Comparison of ENCODE assay signal across 8 cellular contexts in genomic region chr10:100670828-100671479, GRCh38.
DNase-seq lines count a peak whose midpoint lies in the region; ATAC-seq and TF ChIP-seq lines count a peak whose summit lies in the region.

No MANE protein-coding gene starts in this region.

- H3K27ac Mint-ChIP-seq in activated T-helper 2 cell treated with anti-CD3 and anti-CD28 coated beads, Interferon-gamma antibody, Interleukin-2, Interleukin-4, amounts not matched to agents 10 μg/mL and 5 μg/mL and 100 μg/mL, durations not matched to agents 14 hours and 24 hours and 36 hours = no peak overlapping the region

- TF ChIP-seq CTCF in GM10266 (IDR thresholded peaks at IDR 0.05; ENCODE audit: control insufficient read depth, insufficient read depth, low read depth, missing control alignments) = peak; percentile 83

- intact Hi-C loops in activated T-helper 2 cell treated with anti-CD3 and anti-CD28 coated beads, Interferon-gamma antibody, Interleukin-2, Interleukin-4, amounts not matched to agents 10 μg/mL and 5 μg/mL and 100 μg/mL, durations not matched to agents 14 hours and 24 hours and 36 hours (cut with micrococcal nuclease) = loop anchor here (5.0 kb wide), 2 partner anchors 71 to 201 kb away; no protein-coding TSS in a partner anchor
- intact Hi-C loops in left cardiac atrium (cut with DNase I) = no loop called here

- H3K4me1 Mint-ChIP-seq in activated T-helper 2 cell treated with anti-CD3 and anti-CD28 coated beads, Interferon-gamma antibody, Interleukin-2, Interleukin-4, amounts not matched to agents 10 μg/mL and 5 μg/mL and 100 μg/mL, durations not matched to agents 14 hours and 24 hours and 36 hours (ENCODE audit: low read depth) = peaks cover 3% of the 10 kb centered on the region

- no peaks in the 10 kb centered on the region for H3K9me3 Mint-ChIP-seq in activated T-helper 2 cell treated with anti-CD3 and anti-CD28 coated beads, Interferon-gamma antibody, Interleukin-2, Interleukin-4, amounts not matched to agents 10 μg/mL and 5 μg/mL and 100 μg/mL, durations not matched to agents 14 hours and 24 hours and 36 hours

- no peaks in the 10 kb centered on the region for H3K36me3 Mint-ChIP-seq in activated T-helper 2 cell treated with anti-CD3 and anti-CD28 coated beads, Interferon-gamma antibody, Interleukin-2, Interleukin-4, amounts not matched to agents 10 μg/mL and 5 μg/mL and 100 μg/mL, durations not matched to agents 14 hours and 24 hours and 36 hours (ENCODE audit: low read depth)

- peaks cover 49% of the 10 kb centered on the region for H3K27me3 Mint-ChIP-seq in activated T-helper 2 cell treated with anti-CD3 and anti-CD28 coated beads, Interferon-gamma antibody, Interleukin-2, Interleukin-4, amounts not matched to agents 10 μg/mL and 5 μg/mL and 100 μg/mL, durations not matched to agents 14 hours and 24 hours and 36 hours (ENCODE audit: low read depth)

- ATAC-seq in left cardiac atrium (peak; percentile 41 to 65), GM18907 (IDR thresholded peaks at IDR 0.05; ENCODE audit: unreplicated experiment) (no peak)

- H3K4me3 Mint-ChIP-seq in activated T-helper 2 cell treated with anti-CD3 and anti-CD28 coated beads, Interferon-gamma antibody, Interleukin-2, Interleukin-4, amounts not matched to agents 10 μg/mL and 5 μg/mL and 100 μg/mL, durations not matched to agents 14 hours and 24 hours and 36 hours (ENCODE audit: low read depth) = peak overlapping the region; percentile 39

- DNase-seq in GM10266 (ENCODE audit: extremely low spot score) = peak; percentile 87
- DNase-seq in NCI-H69 (lab: John Stamatoyannopoulos, UW) = peak; percentile 34
- peak; percentile 54 for DNase-seq in activated T-helper 2 cell treated with anti-CD3 and anti-CD28 coated beads, Interferon-gamma antibody, Interleukin-2, Interleukin-4, amounts not matched to agents 10 μg/mL and 5 μg/mL and 100 μg/mL, durations not matched to agents 14 hours and 24 hours and 36 hours (ENCODE audit: low spot score)
- DNase-seq in left cardiac atrium = peak; percentile 47
- peak; percentile 46 to 66 for DNase-seq in stimulated activated CD4-positive, alpha-beta T cell treated with anti-CD3 and anti-CD28 coated beads, Interleukin-1b, Interleukin-23, amount 100 ng/mL, for 4 hours (ENCODE audit: low read depth in 2 of 2)
- DNase-seq in NCI-H345 treated with DMSO at 0.1 percent for 48 hours (lab: John Stamatoyannopoulos, UW; ENCODE audit: unreplicated experiment) = no peak
- DNase-seq in NCI-H446 treated with DMSO at 0.1 percent for 48 hours (lab: John Stamatoyannopoulos, UW) = no peak

Comparison
In these comparisons a context has a peak if more than half of its experiments do, and no peak if none do; other contexts are left out.
1. DNase-seq: peak in GM10266 (single experiment), NCI-H69 (single experiment), activated T-helper 2 cell treated with anti-CD3 and anti-CD28 coated beads, Interferon-gamma antibody, Interleukin-2, Interleukin-4, amounts not matched to agents 10 μg/mL and 5 μg/mL and 100 μg/mL, durations not matched to agents 14 hours and 24 hours and 36 hours (single experiment), left cardiac atrium (single experiment) and stimulated activated CD4-positive, alpha-beta T cell treated with anti-CD3 and anti-CD28 coated beads, Interleukin-1b, Interleukin-23, amount 100 ng/mL, for 4 hours (2 of 2); none in NCI-H345 treated with DMSO at 0.1 percent for 48 hours (single experiment) and NCI-H446 treated with DMSO at 0.1 percent for 48 hours (single experiment).